8 cellular contexts compared by ENCODE assay signal in genomic region chr4:54658321-54659093, GRCh38. TPM values are rescaled to one million over a fixed set of nuclear protein-coding genes. Genes with fewer than 3 reads are reported as not detected.
DNase-seq lines count a peak whose midpoint lies in the region; ATAC-seq, FAIRE-seq and TF ChIP-seq lines count a peak whose summit lies in the region.

No MANE protein-coding gene starts in this region.

- H3K27me3 ChIP-seq in astrocyte (ENCODE audit: insufficient read depth, low read length) (peaks cover 14% of the 10 kb centered on the region), iPS DF 6.9 (ENCODE audit: control insufficient read depth, insufficient read depth, low read length) (peaks cover 16% of the 10 kb centered on the region; the same call in 1 of the 2 replicates), psoas muscle (ENCODE audit: insufficient read depth in 3 of 3, low read length in 2 of 3) (peaks cover 0 to 75% (median 2%) of the 10 kb centered on the region in 3 donors)

- peaks cover 24% of the 10 kb centered on the region for H3K27me3 Mint-ChIP-seq in astrocyte (ENCODE audit: low read depth, unreplicated experiment)

- H3K9me3 ChIP-seq in astrocyte (ENCODE audit: insufficient read depth, low read depth, low read length) (no peaks in the 10 kb centered on the region), iPS DF 6.9 (ENCODE audit: control insufficient read depth, insufficient read depth, low read length) (no peaks in the 10 kb centered on the region), psoas muscle (no peaks in the 10 kb centered on the region)

- TF ChIP-seq CTCF in astrocyte (IDR thresholded peaks at IDR 0.05; ENCODE audit: insufficient read depth, low read depth, low read length) (no peak), psoas muscle (IDR thresholded peaks at IDR 0.05) (peak; percentile 18)

- H3K27ac Mint-ChIP-seq in astrocyte (ENCODE audit: unreplicated experiment) = no peak overlapping the region

- DNase-seq in NCI-H526 (lab: John Stamatoyannopoulos, UW) (peak; percentile 61 to 79), NCI-H526 treated with DMSO at 0.1 percent for 48 hours (lab: John Stamatoyannopoulos, UW) (no peak), RPMI7951 (ENCODE audit: low read depth) (peak; percentile 57), astrocyte (ENCODE audit: low read depth) (peak; percentile 14), iPS DF 6.9 (ENCODE audit: low read depth, low spot score) (no peak), psoas muscle (peak; percentile 52 to 56), mesenteric fat pad (ENCODE audit: low spot score) (no peak)

- no CpG with 5 or more reads among the region's 74 CpGs for WGBS in iPS DF 6.9 (ENCODE audit: insufficient coverage, insufficient read length)
- WGBS in psoas muscle, 3 donors = 0 to 1% (median 1%) methylated on average over 65 to 74 of the region's 74 CpGs

- peak overlapping the region; percentile 78 for H3K9ac ChIP-seq in astrocyte (ENCODE audit: low read length)

- H3K9me3 Mint-ChIP-seq in astrocyte (ENCODE audit: unreplicated experiment) = no peaks in the 10 kb centered on the region

- H3K4me1 ChIP-seq in astrocyte (ENCODE audit: insufficient read depth, low read length) (peaks cover 29% of the 10 kb centered on the region), iPS DF 6.9 (ENCODE audit: control insufficient read depth, insufficient read depth, low read length) (peaks cover 1% of the 10 kb centered on the region; the same call in 1 of the 2 replicates), psoas muscle (peaks cover 10% of the 10 kb centered on the region)

- H3K36me3 ChIP-seq in astrocyte (ENCODE audit: insufficient read depth, low read length) (no peaks in the 10 kb centered on the region), iPS DF 6.9 (ENCODE audit: control insufficient read depth, insufficient read depth, low read length) (no peaks in the 10 kb centered on the region), psoas muscle (ENCODE audit: insufficient read depth in 1 of 2, low read depth in 1 of 2) (no peaks in the 10 kb centered on the region)

- H3K36me3 Mint-ChIP-seq in astrocyte (ENCODE audit: low read depth, unreplicated experiment) = no peaks in the 10 kb centered on the region

- H3K79me2 ChIP-seq in astrocyte (ENCODE audit: insufficient read depth, low read length) = peaks cover 6% of the 10 kb centered on the region

- H3K4me3 Mint-ChIP-seq in astrocyte (ENCODE audit: unreplicated experiment) = peak overlapping the region; percentile 88

- H3K4me1 Mint-ChIP-seq in astrocyte (ENCODE audit: low read depth, unreplicated experiment) = peaks cover 21% of the 10 kb centered on the region

- H2AFZ ChIP-seq in astrocyte (ENCODE audit: low read depth, low read length) = peak overlapping the region; percentile 79

- H3K27ac ChIP-seq in astrocyte (ENCODE audit: low read depth, low read length) (no peak overlapping the region), iPS DF 6.9 (ENCODE audit: low read length) (no peak overlapping the region), psoas muscle (no peak overlapping the region)

- no peak for FAIRE-seq in astrocyte (lab: Jason Lieb, UNC)

- H3K4me3 ChIP-seq in astrocyte (ENCODE audit: insufficient read depth, low read depth, low read length) (peak overlapping the region; percentile 70), iPS DF 6.9 (ENCODE audit: low read length) (peak overlapping the region; percentile 70; the same call in 1 of the 2 replicates), psoas muscle (peak overlapping the region; percentile 69)

- ATAC-seq in HG03159 (IDR thresholded peaks at IDR 0.05; ENCODE audit: unreplicated experiment) = peak; percentile 42
- peak; percentile 40 to 77 (median 64) for ATAC-seq in psoas muscle

- H4K20me1 ChIP-seq in astrocyte (ENCODE audit: insufficient read depth, low read length) = no peaks in the 10 kb centered on the region

- intact Hi-C loops in psoas muscle (cut with DNase I) = loop anchor here in 1 of 2 donors (10.0 kb wide), 1 partner anchor 306 kb away; no protein-coding TSS in a partner anchor

- H3K4me2 ChIP-seq in astrocyte (ENCODE audit: low read length) = peak overlapping the region; percentile 94

RNA-seq across cellular contexts. Expression of gene KIT, which starts 0.8 kb away (rescaled TPM):
- total RNA-seq in RPMI7951 (2014; rRNA removed; shearing (Covaris generic)) = 0.20 and 0.48 TPM in 2 replicates
- total RNA-seq in astrocyte = 5.3 and 8.1 TPM in 2 replicates
- total RNA-seq in psoas muscle = 1 to 10 TPM in 3 of 4 donors, under 1 TPM in 1; 0.92 to 2.1 (median 1.7) TPM
- polyA plus RNA-seq in psoas muscle = under 1 TPM; 0.19 to 0.46 (median 0.35) TPM
- 7.8 TPM for total RNA-seq in mesenteric fat pad

Comparison
In these comparisons a context has a peak if more than half of its experiments do, and no peak if none do; other contexts are left out.
1. DNase-seq: peak in NCI-H526 (2 of 2), RPMI7951 (single experiment), astrocyte (single experiment) and psoas muscle (2 of 2); none in NCI-H526 treated with DMSO at 0.1 percent for 48 hours (single experiment), iPS DF 6.9 (single experiment) and mesenteric fat pad (single experiment).
2. Peak in every context shown above with its lines, with median percentiles within 50 percentile points of each other: H3K4me3 ChIP-seq.